Comparison of ENCODE assay signal across 8 cellular contexts in genomic region chr6:36441307-36441894, GRCh38. TPM values are rescaled to one million over a fixed set of nuclear protein-coding genes. Genes with fewer than 3 reads are reported as not detected.
DNase-seq lines count a peak whose midpoint lies in the region; ATAC-seq and TF ChIP-seq lines count a peak whose summit lies in the region.

No MANE protein-coding gene starts in this region.

- peak overlapping the region; percentile 91 to 98 (median 97) for H3K27ac ChIP-seq in right lobe of liver

- ATAC-seq in HG03442 (IDR thresholded peaks at IDR 0.05; ENCODE audit: unreplicated experiment) (peak; percentile 64), right lobe of liver (peak; percentile 86 to 91 (median 88))

- TF ChIP-seq CTCF in right lobe of liver (IDR thresholded peaks at IDR 0.05) = no peak

- DNase-seq in ACHN = peak; percentile 97
- DNase-seq in NCI-H748 treated with DMSO at 0.1 percent for 48 hours (lab: John Stamatoyannopoulos, UW) = peak; percentile 84
- peak; percentile 78 to 79 for DNase-seq in activated CD4-positive, alpha-beta T cell treated with anti-CD3 and anti-CD28 coated beads, Interleukin-2, amount 50 U/mL, for 4 hours
- DNase-seq in dermis blood vessel endothelial cell = peak; percentile 99
- peak; percentile 95 to 98 (median 97) for DNase-seq in right lobe of liver
- peak; percentile 88 for DNase-seq in stimulated activated CD4-positive, alpha-beta T cell treated with anti-CD3 and anti-CD28 coated beads, Interleukin-4, amount 100 ng/mL, for 24 hours

- H3K4me1 ChIP-seq in right lobe of liver = peaks cover 0 to 33% (median 4%) of the 10 kb centered on the region in 4 donors

- no peaks in the 10 kb centered on the region for H3K36me3 ChIP-seq in right lobe of liver

- intact Hi-C loops in right lobe of liver (cut with DNase I) = no loop called here

- no peak overlapping the region for H3K4me3 ChIP-seq in right lobe of liver

- TF ChIP-seq POLR2A in GM18951 (IDR thresholded peaks at IDR 0.05; ENCODE audit: extremely low read depth, insufficient read depth, insufficient read length) (peak; percentile 61), right lobe of liver (IDR thresholded peaks at IDR 0.05) (peak; percentile 64)

- no peaks in the 10 kb centered on the region for H3K9me3 ChIP-seq in right lobe of liver

- WGBS in right lobe of liver (ENCODE audit: insufficient coverage, low coverage, low lambda C conversion rate, missing lambda C conversion rate) = 16% methylated on average over 8 of the region's 8 CpGs

- H3K27me3 ChIP-seq in right lobe of liver = no peaks in the 10 kb centered on the region

- in situ Hi-C loops in ACHN (cut with HindIII; ENCODE audit: low pct_ligation_motif_present, low pct_unique_long_range_greater_than_20kb, low sequenced_read_pairs) (no loop called here), GM18951 (cut with MboI; ENCODE audit: low sequenced_read_pairs, unreplicated experiment) (no loop called here)

RNA-seq across cellular contexts. Expression of gene PXT1, which starts 1.3 kb away (rescaled TPM):
- total RNA-seq in dermis blood vessel endothelial cell (not detected in 2 replicates), right lobe of liver (under 1 TPM in 1 of 6 experiments, not detected in 5; 0.11 TPM)

RNA-seq across cellular contexts. Expression of gene KCTD20, which starts 1.4 kb away (rescaled TPM):
- total RNA-seq in dermis blood vessel endothelial cell = 96.7 and 127 TPM in 2 replicates
- 10 to 100 TPM; 24.8 to 48.8 (median 33.5) TPM for total RNA-seq in right lobe of liver

RNA-seq across cellular contexts. Expression of gene ETV7, which starts 53.9 kb away (rescaled TPM):
- total RNA-seq in dermis blood vessel endothelial cell (0.09 and 0.17 TPM in 2 replicates), right lobe of liver (1 to 10 TPM in 1 of 6 experiments, under 1 TPM in 4, not detected in 1; 0.19 to 4.6 (median 0.55) TPM)
